In genomic region chr17:42107597-42108576, GRCh38 we compare ENCODE assay signal across 8 cellular contexts. TPM values are rescaled to one million over a fixed set of nuclear protein-coding genes. Genes with fewer than 3 reads are reported as not detected.
DNase-seq lines count a peak whose midpoint lies in the region; ATAC-seq and TF ChIP-seq lines count a peak whose summit lies in the region.

No MANE protein-coding gene starts in this region.

- H3K4me1 Mint-ChIP-seq in endothelial cell (ENCODE audit: unreplicated experiment): no peaks in the 10 kb centered on the region
- H3K4me1 Mint-ChIP-seq in neural crest cell: peaks cover 7% of the 10 kb centered on the region

- peak; percentile 96 for DNase-seq in NCI-H774 (lab: John Stamatoyannopoulos, UW)
- DNase-seq in activated CD8-positive, alpha-beta memory T cell treated with anti-CD3 and anti-CD28 coated beads, Interleukin-2, amount 50 U/mL, for 1 hour (ENCODE audit: extremely low read depth): peak; percentile 67
- peak; percentile 87 for DNase-seq in endothelial cell (ENCODE audit: low spot score)
- peak; percentile 90 for DNase-seq in neural crest cell (ENCODE audit: low read depth, low spot score)
- peak; percentile 97 for DNase-seq in stimulated activated naive CD8-positive, alpha-beta T cell treated with anti-CD3 and anti-CD28 coated beads, Interleukin-15, Interleukin-2, amounts not matched to agents 100 U/mL and 50 U/mL, for 24 hours
- DNase-seq in RKO (ENCODE audit: low spot score): no peak

- H3K27ac Mint-ChIP-seq in endothelial cell (ENCODE audit: unreplicated experiment) (no peak overlapping the region), neural crest cell (ENCODE audit: unreplicated experiment) (peak overlapping the region; percentile 16)

- ATAC-seq in GM18873 (IDR thresholded peaks at IDR 0.05; ENCODE audit: low FRiP score, unreplicated experiment): peak; percentile 41
- peak; percentile 53 for ATAC-seq in HG03175 (IDR thresholded peaks at IDR 0.05; ENCODE audit: unreplicated experiment)
- ATAC-seq in stimulated activated naive CD8-positive, alpha-beta T cell treated with anti-CD3 and anti-CD28 coated beads, Interleukin-15, Interleukin-2, amounts not matched to agents 100 U/mL and 50 U/mL, for 24 hours: peak; percentile 88

- H3K27me3 Mint-ChIP-seq in endothelial cell (ENCODE audit: unreplicated experiment) (peaks cover 6% of the 10 kb centered on the region), neural crest cell (ENCODE audit: low read depth) (peaks cover 20% of the 10 kb centered on the region)

- H3K4me3 Mint-ChIP-seq in endothelial cell (ENCODE audit: unreplicated experiment) (no peak overlapping the region), neural crest cell (peak overlapping the region; percentile 73)

- H3K9me3 Mint-ChIP-seq in endothelial cell (ENCODE audit: unreplicated experiment): no peaks in the 10 kb centered on the region
- H3K9me3 Mint-ChIP-seq in neural crest cell: no peaks in the 10 kb centered on the region

- H3K36me3 Mint-ChIP-seq in endothelial cell (ENCODE audit: low read depth, unreplicated experiment) (no peaks in the 10 kb centered on the region), neural crest cell (ENCODE audit: low read depth) (no peaks in the 10 kb centered on the region)

- TF ChIP-seq CTCF in endothelial cell (IDR thresholded peaks at IDR 0.05; ENCODE audit: unreplicated experiment) (no peak), neural crest cell (conservative IDR thresholded peaks at IDR 0.05) (no peak)

RNA-seq across cellular contexts. Expression of gene DHX58, which starts 4.6 kb away (rescaled TPM):
- total RNA-seq in endothelial cell (ENCODE audit: unreplicated experiment) (0.41 TPM), neural crest cell (0.50 TPM in 1 of 2 replicates, not detected in the other)

RNA-seq across cellular contexts. Expression of gene ZNF385C, which starts 9.6 kb away (rescaled TPM):
- 1.3 TPM for total RNA-seq in endothelial cell (ENCODE audit: unreplicated experiment)
- 1.3 and 1.7 TPM in 2 replicates for total RNA-seq in neural crest cell

RNA-seq across cellular contexts. Expression of gene KAT2A, which starts 13.3 kb away (rescaled TPM):
- total RNA-seq in endothelial cell (ENCODE audit: unreplicated experiment) (22.8 TPM), neural crest cell (41.9 and 43.6 TPM in 2 replicates)

RNA-seq across cellular contexts. Expression of gene HSPB9, which starts 14.7 kb away (rescaled TPM):
- not detected for total RNA-seq in endothelial cell (ENCODE audit: unreplicated experiment)
- 0.16 and 0.40 TPM in 2 replicates for total RNA-seq in neural crest cell

RNA-seq across cellular contexts. Expression of gene RAB5C, which starts 46.9 kb away (rescaled TPM):
- 144 TPM for total RNA-seq in endothelial cell (ENCODE audit: unreplicated experiment)
- total RNA-seq in neural crest cell: 97.6 and 99.0 TPM in 2 replicates
